Comparison of ENCODE assay signal across 6 cellular contexts in the genomic region with DNA sequence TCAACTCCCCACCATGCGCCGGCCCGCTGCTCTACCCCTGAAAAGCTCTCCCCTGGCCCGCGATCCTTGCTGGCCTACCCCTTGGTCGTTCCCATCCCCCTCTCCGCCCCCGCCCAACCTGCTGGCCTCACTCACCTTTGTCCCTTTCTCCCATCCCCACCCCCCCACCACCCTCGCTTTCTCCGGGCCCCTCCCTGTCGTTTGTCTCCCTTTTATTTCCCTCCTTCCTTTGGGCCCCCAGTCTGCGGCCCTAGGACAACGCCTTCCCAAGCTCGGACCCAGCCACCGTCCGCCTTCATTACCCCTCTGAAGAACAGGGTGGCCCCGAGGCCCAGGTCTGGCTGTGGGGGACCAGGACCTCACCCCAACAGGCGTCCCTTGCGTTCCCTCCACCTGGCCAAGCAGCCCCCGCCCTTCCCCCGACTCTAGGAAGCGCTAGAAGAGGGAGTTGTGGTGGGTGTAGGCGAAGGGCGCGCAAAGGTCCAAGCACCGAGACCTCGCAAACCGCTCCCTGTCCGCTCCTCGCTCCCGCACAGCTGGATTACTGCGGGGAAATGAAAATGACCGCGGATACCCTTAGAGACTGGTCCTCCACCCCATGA. TPM values are rescaled to one million over a fixed set of nuclear protein-coding genes. Genes with fewer than 3 reads are reported as not detected.
DNase-seq lines count a peak whose midpoint lies in the region.

No MANE protein-coding gene starts in this region.

- no peaks in the 10 kb centered on the region for H3K27me3 ChIP-seq in HUES64 (ENCODE audit: insufficient read depth, low read length)
- H3K27me3 ChIP-seq in endocrine pancreas (ENCODE audit: control insufficient read depth, insufficient read depth, low read length): peaks cover 4% of the 10 kb centered on the region
- H3K27me3 ChIP-seq in rectal smooth muscle tissue (ENCODE audit: control insufficient read depth, insufficient read depth, low read length): no peaks in the 10 kb centered on the region

- no peaks in the 10 kb centered on the region for H3K36me3 ChIP-seq in HUES64 (ENCODE audit: insufficient read depth, low read length)
- no peaks in the 10 kb centered on the region for H3K36me3 ChIP-seq in endocrine pancreas (ENCODE audit: control insufficient read depth, insufficient read depth, low read length)
- H3K36me3 ChIP-seq in rectal smooth muscle tissue (ENCODE audit: control insufficient read depth, insufficient read depth, low read length): no peaks in the 10 kb centered on the region

- H3K4me1 ChIP-seq in HUES64 (ENCODE audit: insufficient read depth, low read length) (peaks cover 39% of the 10 kb centered on the region), endocrine pancreas (ENCODE audit: control insufficient read depth, insufficient read depth, low read length) (no peaks in the 10 kb centered on the region), rectal smooth muscle tissue (ENCODE audit: control insufficient read depth, insufficient read depth, low read length) (peaks cover 8% of the 10 kb centered on the region)

- in situ Hi-C loops in G401 (cut with HindIII; ENCODE audit: low sequenced_read_pairs): no loop called here

- H3K27ac ChIP-seq in HUES64 (ENCODE audit: low read depth, low read length): peak overlapping the region; percentile 97
- H3K27ac ChIP-seq in rectal smooth muscle tissue (ENCODE audit: low read depth, low read length): peak overlapping the region; percentile 57

- DNase-seq in G401 (ENCODE audit: low spot score) (no peak), NCI-H2107 (lab: John Stamatoyannopoulos, UW) (no peak), epidermal melanocyte (ENCODE audit: insufficient read length, low spot score) (no peak)

- whole genome bisulfite sequencing in HUES64: 1% methylated on average over 30 of the region's 34 CpGs

- H3K9me3 ChIP-seq in HUES64 (ENCODE audit: insufficient read depth, low read depth, low read length): no peaks in the 10 kb centered on the region
- no peaks in the 10 kb centered on the region for H3K9me3 ChIP-seq in endocrine pancreas (ENCODE audit: control insufficient read depth, low read length)

- peak overlapping the region; percentile 85 for H3K4me3 ChIP-seq in HUES64 (ENCODE audit: low read length)
- no peak overlapping the region for H3K4me3 ChIP-seq in endocrine pancreas (ENCODE audit: control insufficient read depth, insufficient read depth, low read length)
- H3K4me3 ChIP-seq in rectal smooth muscle tissue (ENCODE audit: low read length): peak overlapping the region; percentile 58

- H3K9ac ChIP-seq in HUES64 (ENCODE audit: low read depth, low read length) (peak overlapping the region; percentile 96), endocrine pancreas (ENCODE audit: control insufficient read depth, insufficient read depth, low read length) (peak overlapping the region; percentile 32), rectal smooth muscle tissue (ENCODE audit: low read length) (peak overlapping the region; percentile 55)

RNA-seq across cellular contexts. Expression of a gene that starts 6.9 kb away (rescaled TPM):
- 3.2 TPM for polyA plus RNA-seq in HUES64 (2013, experiment 1 of 2)
- polyA plus RNA-seq in HUES64 (2013, experiment 2 of 2): 4.9 TPM
- 27.3 and 28.1 TPM in 2 replicates for total RNA-seq in G401 (2014; rRNA removed; shearing (Covaris generic))

RNA-seq across cellular contexts. Expression of a gene that starts 7.6 kb away (rescaled TPM):
- polyA plus RNA-seq in HUES64 (2013, experiment 1 of 2): 154 TPM
- 177 TPM for polyA plus RNA-seq in HUES64 (2013, experiment 2 of 2)
- total RNA-seq in G401 (2014; rRNA removed; shearing (Covaris generic)): 77.9 and 133 TPM in 2 replicates

RNA-seq across cellular contexts. Expression of a gene that starts 14.3 kb away (rescaled TPM):
- polyA plus RNA-seq in HUES64 (2013, experiment 1 of 2): 34.2 TPM
- 40.1 TPM for polyA plus RNA-seq in HUES64 (2013, experiment 2 of 2)
- total RNA-seq in G401 (2014; rRNA removed; shearing (Covaris generic)): 294 and 298 TPM in 2 replicates

RNA-seq across cellular contexts. Expression of a gene that starts 49.4 kb away (rescaled TPM):
- polyA plus RNA-seq in HUES64 (2013, experiment 1 of 2): 13.0 TPM
- polyA plus RNA-seq in HUES64 (2013, experiment 2 of 2): 12.5 TPM
- total RNA-seq in G401 (2014; rRNA removed; shearing (Covaris generic)): 37.1 and 41.5 TPM in 2 replicates

RNA-seq across cellular contexts. Expression of a gene that starts 55.6 kb away (rescaled TPM):
- polyA plus RNA-seq in HUES64 (2013, experiment 1 of 2): 88.6 TPM
- 98.6 TPM for polyA plus RNA-seq in HUES64 (2013, experiment 2 of 2)
- 187 and 240 TPM in 2 replicates for total RNA-seq in G401 (2014; rRNA removed; shearing (Covaris generic))

Comparison
In these comparisons a context has a peak if more than half of its experiments do, and no peak if none do; other contexts are left out.
1. H3K9ac ChIP-seq: peak in every context shown above with its lines; median percentile 96 in HUES64; 55 in rectal smooth muscle tissue; 32 in endocrine pancreas.